14 cellular contexts compared by ENCODE assay signal in genomic region chr15:41263891-41264351, GRCh38. TPM values are rescaled to one million over a fixed set of nuclear protein-coding genes. Genes with fewer than 3 reads are reported as not detected.
DNase-seq lines count a peak whose midpoint lies in the region; ATAC-seq and TF ChIP-seq lines count a peak whose summit lies in the region.
"Had no signal": no experiment of that assay in that cellular context is flagged by ENCODE, and none has a peak within 500 bp of the region (broad histone marks: within the 10 kb centered on the region; RNA-seq: fewer than 3 reads in every experiment).

No MANE protein-coding gene starts in this region.

- no peak overlapping the region for H3K4me3 Mint-ChIP-seq in natural killer cell treated with Interleukin-12 subunit alpha and Interleukin-12 subunit beta and Interleukin-15 and Interleukin-18, amount 100 ng/mL, for 72 hours
- H3K4me3 Mint-ChIP-seq: activated naive CD8-positive, alpha-beta T cell treated with anti-CD3 and anti-CD28 coated beads for 36 hours had no signal

- no peak overlapping the region for H3K27ac Mint-ChIP-seq in natural killer cell treated with Interleukin-12 subunit alpha and Interleukin-12 subunit beta and Interleukin-15 and Interleukin-18, amount 100 ng/mL, for 72 hours
- H3K27ac Mint-ChIP-seq: activated naive CD8-positive, alpha-beta T cell treated with anti-CD3 and anti-CD28 coated beads for 36 hours had no signal

- ATAC-seq in Right ventricle myocardium superior (ENCODE audit: poor library complexity) (peak; percentile 86), HG03457 (IDR thresholded peaks at IDR 0.05; ENCODE audit: unreplicated experiment) (no peak), GM21723 (IDR thresholded peaks at IDR 0.05; ENCODE audit: unreplicated experiment) (no peak)
- no peak for ATAC-seq in natural killer cell treated with Interleukin-12 subunit alpha and Interleukin-12 subunit beta and Interleukin-15 and Interleukin-18, amount 100 ng/mL, for 72 hours
- ATAC-seq: gastroesophageal sphincter, left lobe of liver had no signal

- TF ChIP-seq CTCF in cardiac fibroblast (IDR thresholded peaks at IDR 0.05; ENCODE audit: low read depth, low read length): no peak

- no peak for DNase-seq in Right ventricle myocardium superior
- no peak for DNase-seq in cardiac septum (ENCODE audit: low spot score)
- DNase-seq in cardiac fibroblast (ENCODE audit: low read depth in 2 of 2): peak; percentile 52 to 75
- peak; percentile 57 for DNase-seq in iPS-NIHi11 (ENCODE audit: low spot score)
- DNase-seq in activated effector memory CD4-positive, alpha-beta T cell treated with Interleukin-2 at 50 U/mL for 16 hours: no peak
- no peak for DNase-seq in natural killer cell treated with Interleukin-12 subunit alpha and Interleukin-12 subunit beta and Interleukin-15 and Interleukin-18, amount 100 ng/mL, for 72 hours (ENCODE audit: low spot score)
- DNase-seq: activated naive CD8-positive, alpha-beta T cell treated with anti-CD3 and anti-CD28 coated beads for 36 hours; DMS53; NCI-H1105; upper lobe of left lung had no signal

- H3K36me3 Mint-ChIP-seq in natural killer cell treated with Interleukin-12 subunit alpha and Interleukin-12 subunit beta and Interleukin-15 and Interleukin-18, amount 100 ng/mL, for 72 hours: peaks cover 6% of the 10 kb centered on the region

- H3K4me3 ChIP-seq in cardiac fibroblast (replicated peaks in 1 of 2; ENCODE audit: low read depth in 2 of 2, low read length in 2 of 2): no peak overlapping the region
- H3K4me3 ChIP-seq: gastroesophageal sphincter, upper lobe of left lung had no signal

- no peaks in the 10 kb centered on the region for H3K9me3 Mint-ChIP-seq in natural killer cell treated with Interleukin-12 subunit alpha and Interleukin-12 subunit beta and Interleukin-15 and Interleukin-18, amount 100 ng/mL, for 72 hours
- H3K9me3 Mint-ChIP-seq: activated naive CD8-positive, alpha-beta T cell treated with anti-CD3 and anti-CD28 coated beads for 36 hours had no signal

- no peaks in the 10 kb centered on the region for H3K27me3 Mint-ChIP-seq in natural killer cell treated with Interleukin-12 subunit alpha and Interleukin-12 subunit beta and Interleukin-15 and Interleukin-18, amount 100 ng/mL, for 72 hours
- H3K27me3 Mint-ChIP-seq: activated naive CD8-positive, alpha-beta T cell treated with anti-CD3 and anti-CD28 coated beads for 36 hours had no signal

- no peaks in the 10 kb centered on the region for H3K4me1 Mint-ChIP-seq in natural killer cell treated with Interleukin-12 subunit alpha and Interleukin-12 subunit beta and Interleukin-15 and Interleukin-18, amount 100 ng/mL, for 72 hours (ENCODE audit: low read depth in 2 of 2)
- H3K4me1 Mint-ChIP-seq: activated naive CD8-positive, alpha-beta T cell treated with anti-CD3 and anti-CD28 coated beads for 36 hours had no signal

- intact Hi-C loops in Right ventricle myocardium superior (cut with DNase I): no loop called here
- intact Hi-C loops in cardiac septum (cut with DNase I): no loop called here

RNA-seq across cellular contexts. Expression of gene CHP1, which starts 32.9 kb away (rescaled TPM):
- total RNA-seq in Right ventricle myocardium superior (124 TPM), cardiac septum (104 TPM)
- 10 to 100 TPM; 42.3 to 51.8 TPM for total RNA-seq in natural killer cell treated with Interleukin-12 subunit alpha and Interleukin-12 subunit beta and Interleukin-15 and Interleukin-18, amount 100 ng/mL, for 72 hours

RNA-seq across cellular contexts. Expression of gene EXD1, which starts 33.4 kb away (rescaled TPM):
- not detected for total RNA-seq in Right ventricle myocardium superior
- total RNA-seq in cardiac septum: not detected
- not detected for total RNA-seq in natural killer cell treated with Interleukin-12 subunit alpha and Interleukin-12 subunit beta and Interleukin-15 and Interleukin-18, amount 100 ng/mL, for 72 hours
- total RNA-seq: activated naive CD8-positive, alpha-beta T cell treated with anti-CD3 and anti-CD28 coated beads for 36 hours; gastroesophageal sphincter; left lobe of liver had no signal

Comparison
In these comparisons a context has a peak if more than half of its experiments do, and no peak if none do; other contexts are left out.
1. DNase-seq: peak in cardiac fibroblast (2 of 2) and iPS-NIHi11 (single experiment); none in Right ventricle myocardium superior (single experiment), cardiac septum (single experiment), activated effector memory CD4-positive, alpha-beta T cell treated with Interleukin-2 at 50 U/mL for 16 hours (single experiment) and natural killer cell treated with Interleukin-12 subunit alpha and Interleukin-12 subunit beta and Interleukin-15 and Interleukin-18, amount 100 ng/mL, for 72 hours (single experiment).